22 cellular contexts compared by ENCODE assay signal in genomic region chr20:24533449-24533848, GRCh38.
DNase-seq lines count a peak whose midpoint lies in the region; ATAC-seq, FAIRE-seq and TF ChIP-seq lines count a peak whose summit lies in the region.
"Had no signal": no experiment of that assay in that cellular context is flagged by ENCODE, and none has a peak within 500 bp of the region (broad histone marks: within the 10 kb centered on the region; RNA-seq: fewer than 3 reads in every experiment).

No MANE protein-coding gene starts in this region.

- H3K36me3 ChIP-seq in HepG2 (replicated peaks in 1 of 2; ENCODE audit: control insufficient read depth in 1 of 2, insufficient read depth in 2 of 2, low read length in 2 of 2) (no peaks in the 10 kb centered on the region), right lobe of liver (no peaks in the 10 kb centered on the region), WERI-Rb-1 (no peaks in the 10 kb centered on the region), ovary (no peaks in the 10 kb centered on the region)
- H3K36me3 ChIP-seq: BLaER1 had no signal

- ATAC-seq in HepG2 (peak; percentile 41; the same call in 2 of the 3 replicates), right lobe of liver (no peak)
- ATAC-seq: CD8-positive, alpha-beta T cell; GM12878; T-cell had no signal

- no peak overlapping the region for H3K4me3 Mint-ChIP-seq in HFFc6
- H3K4me3 Mint-ChIP-seq: CD8-positive, alpha-beta T cell; IgD-negative memory B cell; T-cell had no signal

- no TSS peak for BruUV-seq in HepG2 (replicated peaks; lab: Mats Ljungman, UMichigan)

- no peaks in the 10 kb centered on the region for H4K20me1 ChIP-seq in HepG2 (ENCODE audit: insufficient read depth, low read length)
- H4K20me1 ChIP-seq: BLaER1 had no signal

- H3K4me3 ChIP-seq in HepG2 (replicated peaks in 1 of 3; ENCODE audit: insufficient read depth in 1 of 3, low read depth in 2 of 3, low read length in 3 of 3) (no peak overlapping the region), right lobe of liver (no peak overlapping the region), WERI-Rb-1 (ENCODE audit: low read depth, low read length) (no peak overlapping the region), ovary (no peak overlapping the region)
- H3K4me3 ChIP-seq: BLaER1, GM12878 had no signal

- no peaks in the 10 kb centered on the region for H3K36me3 Mint-ChIP-seq in HFFc6 (ENCODE audit: low read depth)
- H3K36me3 Mint-ChIP-seq: CD8-positive, alpha-beta T cell; IgD-negative memory B cell; T-cell had no signal

- FAIRE-seq in HepG2 (lab: Jason Lieb, UNC), result no peak
- FAIRE-seq: GM12878, GM18507 had no signal

- CTCF ChIA-PET in HepG2 (lab: Yijun Ruan, JAX; ENCODE audit: low intra/inter-chr PET ratio, low total read pairs), result no interaction called here

- H3K27ac ChIP-seq in HepG2 (ENCODE audit: extremely low read length, insufficient read depth, low read length) (no peak overlapping the region), right lobe of liver (no peak overlapping the region), WERI-Rb-1 (no peak overlapping the region), ovary (no peak overlapping the region)

- intact Hi-C loops in HepG2 (cut with micrococcal nuclease; ENCODE audit: unreplicated experiment), result no loop called here
- intact Hi-C loops in right lobe of liver (cut with DNase I), result no loop called here
- intact Hi-C loops in ovary (cut with DNase I), result no loop called here

- TF ChIP-seq CTCF in HepG2 (CRISPR knock-in tag; IDR thresholded peaks at IDR 0.05), result peak; percentile 33
- no peak for TF ChIP-seq CTCF in right lobe of liver (IDR thresholded peaks at IDR 0.05)
- 0 out of 2 replicates have a peak, but pooled peaks have one; percentile 11 for TF ChIP-seq CTCF in HFFc6 (IDR thresholded peaks at IDR 0.05)
- TF ChIP-seq CTCF in WERI-Rb-1 (IDR thresholded peaks at IDR 0.05; ENCODE audit: low read depth, low read length), result peak; percentile 32; the same call in 1 of the 2 replicates
- no peak for TF ChIP-seq CTCF in ovary (IDR thresholded peaks at IDR 0.05)

- H3K9me3 Mint-ChIP-seq in HFFc6, result no peaks in the 10 kb centered on the region
- H3K9me3 Mint-ChIP-seq: CD8-positive, alpha-beta T cell had no signal

- peaks cover 5% of the 10 kb centered on the region for H3K27me3 Mint-ChIP-seq in HFFc6 (ENCODE audit: insufficient read depth)
- H3K27me3 Mint-ChIP-seq: IgD-negative memory B cell had no signal

- H3K27me3 ChIP-seq in HepG2 (ENCODE audit: control insufficient read depth in 1 of 2, insufficient read depth in 2 of 2, low read length in 2 of 2) (peaks cover 0 to 8% of the 10 kb centered on the region in 2 experiments; a peak in 2 of 5 replicates), right lobe of liver (no peaks in the 10 kb centered on the region), WERI-Rb-1 (ENCODE audit: insufficient read depth, low read depth, severe bottlenecking) (no peaks in the 10 kb centered on the region), ovary (no peaks in the 10 kb centered on the region)
- H3K27me3 ChIP-seq: BLaER1 had no signal

- H3K4me1 Mint-ChIP-seq in HFFc6 (ENCODE audit: low read depth), result no peaks in the 10 kb centered on the region
- H3K4me1 Mint-ChIP-seq: IgD-negative memory B cell, T-cell had no signal

- H3K4me1 ChIP-seq in HepG2 (ENCODE audit: insufficient read depth, low read length) (no peaks in the 10 kb centered on the region), right lobe of liver (no peaks in the 10 kb centered on the region), ovary (ENCODE audit: insufficient read depth) (no peaks in the 10 kb centered on the region)

- H3K4me2 ChIP-seq in HepG2 (ENCODE audit: low read depth, low read length), result no peak overlapping the region
- H3K4me2 ChIP-seq: BLaER1 had no signal

- no peaks in the 10 kb centered on the region for H3K9me3 ChIP-seq in HepG2 (ENCODE audit: low read length)
- no peaks in the 10 kb centered on the region for H3K9me3 ChIP-seq in right lobe of liver
- H3K9me3 ChIP-seq in WERI-Rb-1 (ENCODE audit: severe bottlenecking), result no peaks in the 10 kb centered on the region
- no peaks in the 10 kb centered on the region for H3K9me3 ChIP-seq in ovary

- H3K79me2 ChIP-seq in HepG2 (ENCODE audit: insufficient read depth, low read length), result no peaks in the 10 kb centered on the region

- no peak for TF ChIP-seq RAD21 in HepG2 (CRISPR knock-in tag; IDR thresholded peaks at IDR 0.05)

- in situ Hi-C loops in HepG2 (cut with HindIII; ENCODE audit: extremely low pct_ligation_motif_present, low pct_unique_long_range_greater_than_20kb), result no loop called here

- H3K27ac Mint-ChIP-seq in HFFc6, result no peak overlapping the region
- H3K27ac Mint-ChIP-seq: CD8-positive, alpha-beta T cell; IgD-negative memory B cell; T-cell had no signal

- no peak overlapping the region for H3K9ac ChIP-seq in HepG2 (ENCODE audit: insufficient read depth, low read depth, low read length)
- H3K9ac ChIP-seq: BLaER1 had no signal

- TF ChIP-seq POLR2A in HepG2 (IDR thresholded peaks at IDR 0.05; ENCODE audit: insufficient read depth in 1 of 2, low read depth in 2 of 2, low read length in 2 of 2) (no peak), right lobe of liver (IDR thresholded peaks at IDR 0.05) (no peak), ovary (IDR thresholded peaks at IDR 0.05) (no peak)

- POLR2A ChIA-PET in HepG2 (lab: Yijun Ruan, JAX), result no interaction called here

- no peak overlapping the region for H2AFZ ChIP-seq in HepG2 (ENCODE audit: low read length)

- DNase-seq in HepG2 (ENCODE audit: low spot score) (no peak), right lobe of liver (no peak), HFFc6 (no peak), WERI-Rb-1 (no peak), ovary (no peak), NK-92 (lab: John Stamatoyannopoulos, UW; ENCODE audit: unreplicated experiment) (no peak), GM19240 (ENCODE audit: insufficient read length, low spot score) (no peak)
- no peak for DNase-seq in activated effector memory CD4-positive, alpha-beta T cell treated with Interleukin-2 at 50 U/mL for 16 hours
- DNase-seq: CD8-positive, alpha-beta T cell; DND-41; GOT3; NCI-H1105 treated with DMSO at 0.1 percent for 48 hours; NCI-H1694 treated with DMSO at 0.1 percent for 48 hours; NCI-H2107; NCI-H345; NCI-H526 treated with DMSO at 0.1 percent for 48 hours; NK-92 treated with Interleukin-12 subunit alpha and Interleukin-12 subunit beta, amount 100 ng/mL, for 24 hours; T-cell had no signal

- 5% methylated on average over 7 of the region's 8 CpGs for WGBS in HepG2 (ENCODE audit: low lambda C conversion rate)
- WGBS in right lobe of liver (ENCODE audit: insufficient coverage, low coverage, low lambda C conversion rate, missing lambda C conversion rate), result 56% methylated on average over 1 of the region's 8 CpGs
- WGBS in ovary, 3 donors, result 87 to 93% (median 88%) methylated on average over 8 of the region's 8 CpGs

- TF ChIP-seq EP300 in HepG2 (IDR thresholded peaks at IDR 0.05; ENCODE audit: low read depth in 2 of 2, low read length in 2 of 2) (no peak), HepG2 (CRISPR knock-in tag; IDR thresholded peaks at IDR 0.05; ENCODE audit: borderline replicate concordance) (no peak), ovary (IDR thresholded peaks at IDR 0.05) (no peak)

TF ChIP-seq in HepG2, 621 proteins besides CTCF, POLR2A, EP300 and RAD21 (continues in another document):
- no peak for TF ChIP-seq ZNF224 (CRISPR knock-in tag; IDR thresholded peaks at IDR 0.05)
- no peak for TF ChIP-seq DZIP1 (CRISPR knock-in tag; IDR thresholded peaks at IDR 0.05)

Comparison
In these comparisons a context has a peak if more than half of its experiments do, and no peak if none do; other contexts are left out.
1. CTCF ChIP-seq: peak in HepG2 (single experiment), HFFc6 (single experiment) and WERI-Rb-1 (single experiment); none in right lobe of liver (0 of 4) and ovary (0 of 3).